ENCODE assay signal across 13 cellular contexts in genomic region chr4:41384992-41385391, GRCh38.
DNase-seq lines count a peak whose midpoint lies in the region; ATAC-seq and TF ChIP-seq lines count a peak whose summit lies in the region.
"Had no signal": no experiment of that assay in that cellular context is flagged by ENCODE, and none has a peak within 500 bp of the region (broad histone marks: within the 10 kb centered on the region; RNA-seq: fewer than 3 reads in every experiment).

No MANE protein-coding gene starts in this region.

- no peaks in the 10 kb centered on the region for H3K27me3 ChIP-seq in right atrium auricular region
- no peaks in the 10 kb centered on the region for H3K27me3 ChIP-seq in sigmoid colon
- H3K27me3 ChIP-seq: brain microvascular endothelial cell had no signal

- no peak overlapping the region for H3K4me3 ChIP-seq in right atrium auricular region
- H3K4me3 ChIP-seq in sigmoid colon = no peak overlapping the region

- no peak for TF ChIP-seq CTCF in right atrium auricular region (IDR thresholded peaks at IDR 0.05)
- no peak for TF ChIP-seq CTCF in sigmoid colon (IDR thresholded peaks at IDR 0.05)

- ATAC-seq in GM19035 (IDR thresholded peaks at IDR 0.05; ENCODE audit: unreplicated experiment) (no peak), GM18909 (IDR thresholded peaks at IDR 0.05; ENCODE audit: poor library complexity, unreplicated experiment) (no peak)
- ATAC-seq: activated T-helper 17 cell treated with anti-CD3 and anti-CD28 coated beads, Interleukin-2, amount 50 U/mL, for 72 hours; natural killer cell treated with Interleukin-12 subunit alpha and Interleukin-12 subunit beta and Interleukin-15 and Interleukin-18, amount 100 ng/mL, for 72 hours had no signal

- H3K27ac ChIP-seq in angular gyrus (ENCODE audit: low read depth, low read length) (peak overlapping the region; percentile 27), right atrium auricular region (no peak overlapping the region), sigmoid colon (no peak overlapping the region)
- H3K27ac ChIP-seq: brain microvascular endothelial cell had no signal

- H3K4me1 ChIP-seq in right atrium auricular region (peaks cover 0 to 34% of the 10 kb centered on the region in 2 donors), sigmoid colon (peaks cover 0 to 8% (median 2%) of the 10 kb centered on the region in 4 donors)

- DNase-seq in EH (ENCODE audit: low read depth) = peak; percentile 64
- peak; percentile 89 for DNase-seq in right atrium auricular region (ENCODE audit: low spot score)
- DNase-seq in sigmoid colon = peak; percentile 75
- no peak for DNase-seq in iPS-NIHi11 (ENCODE audit: low spot score)
- no peak for DNase-seq in NK-92 treated with Interleukin-12 subunit alpha and Interleukin-12 subunit beta, amount 100 ng/mL, for 24 hours (lab: John Stamatoyannopoulos, UW)
- DNase-seq: activated CD4-positive, alpha-beta T cell treated with anti-CD3 and anti-CD28 coated beads, Interleukin-2, amount 50 U/mL, for 1 hour; brain microvascular endothelial cell; NCI-H526 had no signal

- WGBS in sigmoid colon, 2 donors = 17 to 47% methylated on average over 1 of the region's 1 CpG

- no peak for TF ChIP-seq POLR2A in sigmoid colon (IDR thresholded peaks at IDR 0.05)

- intact Hi-C loops in sigmoid colon (cut with DNase I) = no loop called here

- no peak for TF ChIP-seq EP300 in sigmoid colon (IDR thresholded peaks at IDR 0.05)

- H3K36me3 ChIP-seq in right atrium auricular region (no peaks in the 10 kb centered on the region), sigmoid colon (no peaks in the 10 kb centered on the region)
- H3K36me3 ChIP-seq: brain microvascular endothelial cell had no signal

- no peaks in the 10 kb centered on the region for H3K9me3 ChIP-seq in right atrium auricular region
- H3K9me3 ChIP-seq in sigmoid colon = no peaks in the 10 kb centered on the region

Comparison
In these comparisons a context has a peak if more than half of its experiments do, and no peak if none do; other contexts are left out.
1. DNase-seq: peak in EH (single experiment), right atrium auricular region (single experiment) and sigmoid colon (single experiment); none in iPS-NIHi11 (single experiment) and NK-92 treated with Interleukin-12 subunit alpha and Interleukin-12 subunit beta, amount 100 ng/mL, for 24 hours (single experiment).